Comparison of ENCODE assay signal across 23 cellular contexts in genomic region chr5:74342189-74342588, GRCh38.
"Had no signal": no experiment of that assay in that cellular context is flagged by ENCODE, and none has a peak within 500 bp of the region (broad histone marks: within the 10 kb centered on the region; RNA-seq: fewer than 3 reads in every experiment).

No MANE protein-coding gene starts in this region.

- H3K36me3 ChIP-seq: cardiac muscle cell had no signal

- DNase-seq: activated CD4-positive, alpha-beta memory T cell treated with anti-CD3 and anti-CD28 coated beads for 36 hours; activated CD4-positive, alpha-beta T cell treated with anti-CD3 and anti-CD28 coated beads, Interleukin-2, amount 10 ng/mL, durations not matched to agents 7 days and 5 days; activated CD4-positive, CD25-positive, alpha-beta regulatory T cell; activated CD8-positive, alpha-beta memory T cell treated with anti-CD3 and anti-CD28 coated beads for 24 hours; activated gamma-delta T cell; activated naive CD4-positive, alpha-beta T cell treated with anti-CD3 and anti-CD28 coated beads for 36 hours; activated T-cell treated with anti-CD3 and anti-CD28 coated beads for 4 hours; activated T-cell treated with anti-CD3 and anti-CD28 coated beads, Interleukin-2, amount 50 U/mL, for 48 hours; amygdala; cerebellar nuclear complex; Kasumi-1; KBM-7; NCI-H1105 treated with DMSO at 0.1 percent for 48 hours; NCI-H1930; NCI-H345; NCI-H510A treated with DMSO at 0.1 percent for 48 hours; NCI-H69; NK-92 treated with Interleukin-12 subunit alpha and Interleukin-12 subunit beta, amount 100 ng/mL, for 24 hours; SIG-M5; T-helper 1 cell had no signal

- ATAC-seq: activated T-helper 17 cell treated with anti-CD3 and anti-CD28 coated beads, Interleukin-2, amount 50 U/mL, for 72 hours had no signal

- H3K27ac ChIP-seq: cardiac muscle cell, VCaP had no signal

- H3K27me3 ChIP-seq: cardiac muscle cell had no signal

- H3K4me3 ChIP-seq: cardiac muscle cell had no signal
